19 cellular contexts compared by ENCODE assay signal in genomic region chr2:73255907-73256617, GRCh38. TPM values are rescaled to one million over a fixed set of nuclear protein-coding genes. Genes with fewer than 3 reads are reported as not detected.
A peak's percentile ranks its signal among the peaks of the same experiment; 100 is the strongest.
DNase-seq lines count a peak whose midpoint lies in the region; ATAC-seq and TF ChIP-seq lines count a peak whose summit lies in the region.
"Had no signal": no experiment of that assay in that cellular context is flagged by ENCODE, and none has a peak within 500 bp of the region (broad histone marks: within the 10 kb centered on the region; RNA-seq: fewer than 3 reads in every experiment).

No MANE protein-coding gene starts in this region.

- no peaks in the 10 kb centered on the region for H3K79me2 ChIP-seq in H9 (ENCODE audit: insufficient read depth, low read length)

- H3K36me3 ChIP-seq in CD4-positive, alpha-beta memory T cell (ENCODE audit: insufficient read depth, low read length) = peaks cover 20% of the 10 kb centered on the region
- peaks cover 39% of the 10 kb centered on the region for H3K36me3 ChIP-seq in endodermal cell (ENCODE audit: control insufficient read depth, insufficient read depth, low read length)

- CTCF ChIA-PET in CD4-positive, alpha-beta memory T cell (lab: Charles Lee; ENCODE audit: partially characterized antibody) = interaction anchor here (3.6 kb wide), 1 partner anchor 33 kb away, joined by 13 read pairs; no protein-coding TSS in a partner anchor

- peaks cover 1 to 21% (median 5%) of the 10 kb centered on the region in 4 donors for H3K4me1 Mint-ChIP-seq in CD4-positive, alpha-beta memory T cell
- peaks cover 17 to 18% of the 10 kb centered on the region in 2 experiments for H3K4me1 Mint-ChIP-seq in H9
- H3K4me1 Mint-ChIP-seq in endodermal cell = peaks cover 2% of the 10 kb centered on the region

- H3K27me3 Mint-ChIP-seq in CD4-positive, alpha-beta memory T cell = no peaks in the 10 kb centered on the region
- H3K27me3 Mint-ChIP-seq in H9 (ENCODE audit: low read depth) (no peaks in the 10 kb centered on the region), endodermal cell (ENCODE audit: insufficient read depth) (no peaks in the 10 kb centered on the region)
- H3K27me3 Mint-ChIP-seq: activated naive CD4-positive, alpha-beta T cell treated with anti-CD3 and anti-CD28 coated beads, Interleukin-2, amount 50 U/mL, for 24 hours had no signal

- intact Hi-C loops in CD4-positive, alpha-beta memory T cell (cut with micrococcal nuclease) = no loop called here

- H3K23me2 ChIP-seq in H9 (ENCODE audit: insufficient read length, low read depth, low read length, poor library complexity, severe bottlenecking) = no peaks in the 10 kb centered on the region

- peaks cover 0 to 2% (median 0%) of the 10 kb centered on the region in 8 donors for H3K9me3 Mint-ChIP-seq in CD4-positive, alpha-beta memory T cell
- H3K9me3 Mint-ChIP-seq in H9 = no peaks in the 10 kb centered on the region; a peak in 1 of 5 replicates
- H3K9me3 Mint-ChIP-seq in endodermal cell = no peaks in the 10 kb centered on the region
- H3K9me3 Mint-ChIP-seq: activated naive CD4-positive, alpha-beta T cell treated with anti-CD3 and anti-CD28 coated beads, Interleukin-2, amount 50 U/mL, for 24 hours had no signal

- H3K27ac Mint-ChIP-seq in CD4-positive, alpha-beta memory T cell = peak overlapping the region in 5 of 7 donors; percentile 11 to 76 (median 62)
- H3K27ac Mint-ChIP-seq in H9 = peak overlapping the region in 2 of 3 experiments; percentile 34 to 50; a peak in 3 of 7 replicates
- H3K27ac Mint-ChIP-seq in endodermal cell = no peak overlapping the region

- H3K9me3 ChIP-seq in CD4-positive, alpha-beta memory T cell (ENCODE audit: control insufficient read depth in 1 of 2, low read length in 2 of 2) = no peaks in the 10 kb centered on the region
- H3K9me3 ChIP-seq in H9 (ENCODE audit: control insufficient read depth, low read depth, low read length) = no peaks in the 10 kb centered on the region
- H3K9me3 ChIP-seq in endodermal cell (ENCODE audit: control insufficient read depth, low read length) = no peaks in the 10 kb centered on the region
- H3K9me3 ChIP-seq: SJSA1, tibial nerve had no signal

- no peak overlapping the region for H2AFZ ChIP-seq in H9 (ENCODE audit: low read length)

- no peak overlapping the region for H4K8ac ChIP-seq in H9 (replicated peaks; ENCODE audit: insufficient read length, low read depth, low read length)

- no peak overlapping the region for H4K5ac ChIP-seq in H9 (ENCODE audit: insufficient read length, low read depth, low read length)

- POLR2A ChIA-PET in CD4-positive, alpha-beta memory T cell (lab: Charles Lee; ENCODE audit: partially characterized antibody) = interaction anchor here (1.2 kb wide), 1 partner anchor 22 kb away, joined by 3 read pairs; the partner anchor contains the start of gene CCT7

- no peak overlapping the region for H2BK12ac ChIP-seq in H9 (ENCODE audit: insufficient read length, low read depth, low read length)

- no peak overlapping the region for H3K4me3 Mint-ChIP-seq in CD4-positive, alpha-beta memory T cell
- H3K4me3 Mint-ChIP-seq in H9 = no peak overlapping the region
- H3K4me3 Mint-ChIP-seq in endodermal cell = no peak overlapping the region
- H3K4me3 Mint-ChIP-seq: activated naive CD4-positive, alpha-beta T cell treated with anti-CD3 and anti-CD28 coated beads, Interleukin-2, amount 50 U/mL, for 24 hours had no signal

- H3K27me3 ChIP-seq in CD4-positive, alpha-beta memory T cell (ENCODE audit: insufficient read depth, low read length) = no peaks in the 10 kb centered on the region
- H3K27me3 ChIP-seq in H9 (ENCODE audit: insufficient read depth, low read length) (no peaks in the 10 kb centered on the region), endodermal cell (ENCODE audit: control insufficient read depth, insufficient read depth, low read length, poor library complexity, severe bottlenecking) (no peaks in the 10 kb centered on the region)
- H3K27me3 ChIP-seq: SJSA1, tibial nerve had no signal

- no peak overlapping the region for H3K4me3 ChIP-seq in CD4-positive, alpha-beta memory T cell (ENCODE audit: low read length in 2 of 2)
- no peak overlapping the region for H3K4me3 ChIP-seq in endodermal cell (ENCODE audit: low read length)
- H3K4me3 ChIP-seq: SJSA1, tibial nerve had no signal

- peaks cover 8% of the 10 kb centered on the region for H3K4me1 ChIP-seq in CD4-positive, alpha-beta memory T cell (ENCODE audit: insufficient read depth, low read length)
- H3K4me1 ChIP-seq in H9 (ENCODE audit: insufficient read depth, low read length) (no peaks in the 10 kb centered on the region), endodermal cell (ENCODE audit: control insufficient read depth, insufficient read depth, low read length) (no peaks in the 10 kb centered on the region)
- H3K4me1 ChIP-seq: SJSA1, tibial nerve had no signal

- H2BK15ac ChIP-seq in H9 (ENCODE audit: low read depth, low read length) = no peak overlapping the region

- H2BK20ac ChIP-seq in H9 (ENCODE audit: low read depth, low read length, poor library complexity, severe bottlenecking) = no peak overlapping the region

- H3K79me1 ChIP-seq in H9 (ENCODE audit: insufficient read depth, low read depth, low read length, poor library complexity, severe bottlenecking) = no peaks in the 10 kb centered on the region

- WGBS in H9 (ENCODE audit: extremely low coverage, insufficient read length, low lambda C conversion rate) = no CpG with 5 or more reads among the region's 5 CpGs
- WGBS in endodermal cell (ENCODE audit: insufficient coverage in 1 of 2, insufficient read length in 1 of 2), 2 experiments = 78 to 89% methylated on average over 2 to 5 of the region's 5 CpGs

- no peak for DNase-seq in CD4-positive, alpha-beta memory T cell
- DNase-seq in H9 = no peak
- DNase-seq in endodermal cell = peak; percentile 35
- DNase-seq in glomerular visceral epithelial cell (ENCODE audit: extremely low spot score) = no peak
- no peak for DNase-seq in activated CD4-positive, alpha-beta T cell treated with anti-CD3 and anti-CD28 coated beads, Interleukin-2, amount 50 U/mL, for 1 hour
- DNase-seq: Calu3, foreskin fibroblast, KG1, mesendoderm, NCI-H1105, NCI-H526 treated with DMSO at 0.1 percent for 48 hours, OCI-M1, T1000 had no signal

- H3K23ac ChIP-seq in H9 (ENCODE audit: insufficient read length, low read depth, low read length) = no peak overlapping the region

- H2AK5ac ChIP-seq in H9 (ENCODE audit: insufficient read length, low read length) = no peak overlapping the region

- H3K9ac ChIP-seq in H9 (ENCODE audit: extremely low read depth, insufficient read length, low read length) (no peak overlapping the region), endodermal cell (ENCODE audit: extremely low read depth, low read length, poor library complexity, severe bottlenecking) (no peak overlapping the region)

- H3K14ac ChIP-seq in H9 (ENCODE audit: insufficient read depth, low read length) = no peak overlapping the region

- no peak overlapping the region for H3K4me2 ChIP-seq in H9 (ENCODE audit: insufficient read depth, insufficient read length, low read length)

- peaks cover 20 to 27% of the 10 kb centered on the region in 2 donors for H3K36me3 Mint-ChIP-seq in CD4-positive, alpha-beta memory T cell
- H3K36me3 Mint-ChIP-seq in H9 (ENCODE audit: insufficient read depth in 1 of 3, low read depth in 3 of 3) = peaks cover 26 to 55% (median 33%) of the 10 kb centered on the region in 3 experiments
- H3K36me3 Mint-ChIP-seq in endodermal cell (ENCODE audit: low read depth) = peaks cover 32% of the 10 kb centered on the region

- no peak overlapping the region for H2BK5ac ChIP-seq in H9 (ENCODE audit: insufficient read length, low read length)

- TF ChIP-seq CTCF in H9 (conservative IDR thresholded peaks at IDR 0.05) (no peak), endodermal cell (conservative IDR thresholded peaks at IDR 0.05) (no peak)

- H2BK120ac ChIP-seq in H9 (ENCODE audit: low read depth, low read length, poor library complexity, severe bottlenecking) = no peak overlapping the region

- no peak overlapping the region for H3K4ac ChIP-seq in H9 (ENCODE audit: low read depth, low read length)

- H4K20me1 ChIP-seq in H9 (ENCODE audit: control insufficient read depth, insufficient read depth, insufficient read length) = no peaks in the 10 kb centered on the region

- no peak overlapping the region for H3K18ac ChIP-seq in H9 (ENCODE audit: insufficient read length, low read depth, low read length)

- no peak overlapping the region for H4K91ac ChIP-seq in H9 (ENCODE audit: insufficient read length, low read depth, low read length)

- H3K56ac ChIP-seq in H9 (ENCODE audit: insufficient read length, low read depth, low read length) = no peak overlapping the region

- no peak overlapping the region for H3T11ph ChIP-seq in H9 (ENCODE audit: low read length)

- ATAC-seq in HG02623 (IDR thresholded peaks at IDR 0.05; ENCODE audit: unreplicated experiment) = no peak

- no peak overlapping the region for H3K27ac ChIP-seq in CD4-positive, alpha-beta memory T cell (ENCODE audit: low read depth, low read length)
- no peak overlapping the region for H3K27ac ChIP-seq in H9 (ENCODE audit: insufficient read length, low read depth, low read length)
- H3K27ac ChIP-seq in endodermal cell (ENCODE audit: low read depth, low read length) = no peak overlapping the region
- H3K27ac ChIP-seq: SJSA1, tibial nerve had no signal

RNA-seq across cellular contexts. Expression of gene CCT7, which starts 22.0 kb away (rescaled TPM):
- 100 to 1,000 TPM; 187 to 188 TPM for total RNA-seq in CD4-positive, alpha-beta memory T cell
- 100 to 1,000 TPM; 239 to 400 TPM for polyA plus RNA-seq in CD4-positive, alpha-beta memory T cell
- total RNA-seq in H9 (2021) (500 and 529 TPM in 2 replicates), endodermal cell (100 to 1,000 TPM; 347 to 391 TPM)
- 254 TPM for polyA plus RNA-seq in endodermal cell (2013, experiment 1 of 2)
- polyA plus RNA-seq in endodermal cell (2013, experiment 2 of 2) = 232 TPM

RNA-seq across cellular contexts. Expression of gene PRADC1, which starts 23.0 kb away (rescaled TPM):
- total RNA-seq in CD4-positive, alpha-beta memory T cell = 1 to 10 TPM; 7.0 to 7.4 TPM
- 10 to 100 TPM; 20.5 to 41.5 TPM for polyA plus RNA-seq in CD4-positive, alpha-beta memory T cell
- 9.6 and 11.1 TPM in 2 replicates for total RNA-seq in H9 (2021)
- total RNA-seq in endodermal cell = 10 to 100 TPM in 1 of 2 donors, 1 to 10 TPM in 1; 8.8 to 10.2 TPM
- 14.0 TPM for polyA plus RNA-seq in endodermal cell (2013, experiment 1 of 2)
- polyA plus RNA-seq in endodermal cell (2013, experiment 2 of 2) = 13.9 TPM

RNA-seq across cellular contexts. Expression of gene FBXO41, which starts 28.2 kb away (rescaled TPM):
- total RNA-seq in CD4-positive, alpha-beta memory T cell = 10 to 100 TPM in 1 of 2 experiments, 1 to 10 TPM in 1; 9.8 to 11.4 TPM
- 1 to 10 TPM in 1 of 2 donors, not detected in 1; 1.6 TPM for polyA plus RNA-seq in CD4-positive, alpha-beta memory T cell
- 15.4 and 16.2 TPM in 2 replicates for total RNA-seq in H9 (2021)
- 10 to 100 TPM in 1 of 2 donors, 1 to 10 TPM in 1; 9.0 to 11.2 TPM for total RNA-seq in endodermal cell
- polyA plus RNA-seq in endodermal cell (2013, experiment 1 of 2) = 1.6 TPM
- polyA plus RNA-seq in endodermal cell (2013, experiment 2 of 2) = 1.6 TPM

RNA-seq across cellular contexts. Expression of gene EGR4, which starts 37.3 kb away (rescaled TPM):
- not detected for total RNA-seq in CD4-positive, alpha-beta memory T cell
- not detected for polyA plus RNA-seq in CD4-positive, alpha-beta memory T cell
- total RNA-seq in H9 (2021) (0.85 and 1.2 TPM in 2 replicates), endodermal cell (under 1 TPM in 1 of 2 donors, not detected in 1; 0.15 TPM)
- not detected for polyA plus RNA-seq in endodermal cell (2013, experiment 1 of 2)
- polyA plus RNA-seq in endodermal cell (2013, experiment 2 of 2) = not detected
- total RNA-seq: kidney epithelial cell, SJSA1, tibial nerve had no signal
- polyA plus RNA-seq: neural cell had no signal

RNA-seq across cellular contexts. Expression of gene SMYD5, which starts 42.0 kb away (rescaled TPM):
- 10 to 100 TPM; 38.4 to 38.9 TPM for total RNA-seq in CD4-positive, alpha-beta memory T cell
- 10 to 100 TPM; 21.3 to 23.5 TPM for polyA plus RNA-seq in CD4-positive, alpha-beta memory T cell
- total RNA-seq in H9 (2021) = 41.7 and 45.2 TPM in 2 replicates
- 10 to 100 TPM; 34.9 to 35.4 TPM for total RNA-seq in endodermal cell
- polyA plus RNA-seq in endodermal cell (2013, experiment 1 of 2) = 29.5 TPM
- polyA plus RNA-seq in endodermal cell (2013, experiment 2 of 2) = 25.7 TPM
